In genomic region chr19:17266589-17266974, GRCh38 we compare ENCODE assay signal across 8 cellular contexts. TPM values are rescaled to one million over a fixed set of nuclear protein-coding genes. Genes with fewer than 3 reads are reported as not detected.
DNase-seq lines count a peak whose midpoint lies in the region; ATAC-seq and TF ChIP-seq lines count a peak whose summit lies in the region.

No MANE protein-coding gene starts in this region.

- peaks cover 16 to 20% of the 10 kb centered on the region in 2 experiments for H3K4me1 ChIP-seq in neutrophil (ENCODE audit: control insufficient read depth in 1 of 2, insufficient read depth in 1 of 2, low read depth in 1 of 2, low read length in 1 of 2)

- no peak for TF ChIP-seq CTCF in neutrophil (IDR thresholded peaks at IDR 0.05)

- peak overlapping the region; percentile 72 for H3K27ac Mint-ChIP-seq in activated T-helper 17 cell treated with anti-CD3 and anti-CD28 coated beads, Interleukin-2, amount 50 U/mL, for 72 hours

- no peaks in the 10 kb centered on the region for H3K27me3 ChIP-seq in neutrophil

- H3K36me3 ChIP-seq in neutrophil: peaks cover 6% of the 10 kb centered on the region

- no peaks in the 10 kb centered on the region for H3K9me3 ChIP-seq in neutrophil

- no peaks in the 10 kb centered on the region for H3K4me1 Mint-ChIP-seq in activated T-helper 17 cell treated with anti-CD3 and anti-CD28 coated beads, Interleukin-2, amount 50 U/mL, for 72 hours

- peak overlapping the region; percentile 68 to 87 for H3K4me3 ChIP-seq in neutrophil (ENCODE audit: low read depth in 1 of 2, low read length in 1 of 2)

- DNase-seq in A172 (ENCODE audit: low spot score) (no peak), kidney tubule cell (ENCODE audit: low spot score) (no peak)
- DNase-seq in activated CD4-positive, alpha-beta T cell treated with anti-CD3 and anti-CD28 coated beads, Interleukin-2, amount 50 U/mL, for 4 hours: no peak

- H3K9me3 Mint-ChIP-seq in activated T-helper 17 cell treated with anti-CD3 and anti-CD28 coated beads, Interleukin-2, amount 50 U/mL, for 72 hours: no peaks in the 10 kb centered on the region

- H3K4me3 Mint-ChIP-seq in activated T-helper 17 cell treated with anti-CD3 and anti-CD28 coated beads, Interleukin-2, amount 50 U/mL, for 72 hours: peak overlapping the region; percentile 90

- peak overlapping the region; percentile 75 for H3K27ac ChIP-seq in neutrophil

- TF ChIP-seq POLR2A in GM18526 (IDR thresholded peaks at IDR 0.05; ENCODE audit: extremely low read depth, insufficient read length): peak; percentile 45

- no peaks in the 10 kb centered on the region for H3K27me3 Mint-ChIP-seq in activated T-helper 17 cell treated with anti-CD3 and anti-CD28 coated beads, Interleukin-2, amount 50 U/mL, for 72 hours

- peaks cover 39% of the 10 kb centered on the region for H3K36me3 Mint-ChIP-seq in activated T-helper 17 cell treated with anti-CD3 and anti-CD28 coated beads, Interleukin-2, amount 50 U/mL, for 72 hours (ENCODE audit: low read depth)

- ATAC-seq in HG02973 (IDR thresholded peaks at IDR 0.05; ENCODE audit: unreplicated experiment): peak; percentile 3
- no peak for ATAC-seq in activated T-helper 17 cell treated with anti-CD3 and anti-CD28 coated beads, Interleukin-2, amount 50 U/mL, for 72 hours (replicated peaks)
- no peak for ATAC-seq in GM19397 (IDR thresholded peaks at IDR 0.05; ENCODE audit: unreplicated experiment)

RNA-seq across cellular contexts. Expression of gene BABAM1, which starts 0.7 kb away (rescaled TPM):
- total RNA-seq in activated T-helper 17 cell treated with anti-CD3 and anti-CD28 coated beads, Interleukin-2, amount 50 U/mL, for 72 hours: 100 to 1,000 TPM in 1 of 2 donors, 10 to 100 TPM in 1; 73.4 to 115 TPM
- 161 and 209 TPM in 2 replicates for total RNA-seq in A172 (2014; rRNA removed; shearing (Covaris generic))

RNA-seq across cellular contexts. Expression of gene USHBP1, which starts 2.0 kb away (rescaled TPM):
- total RNA-seq in activated T-helper 17 cell treated with anti-CD3 and anti-CD28 coated beads, Interleukin-2, amount 50 U/mL, for 72 hours: under 1 TPM; 0.26 to 0.48 TPM
- total RNA-seq in A172 (2014; rRNA removed; shearing (Covaris generic)): not detected in 2 replicates

RNA-seq across cellular contexts. Expression of gene ANKLE1, which starts 15.1 kb away (rescaled TPM):
- 10 to 100 TPM in 1 of 2 donors, 1 to 10 TPM in 1; 4.4 to 11.6 TPM for total RNA-seq in activated T-helper 17 cell treated with anti-CD3 and anti-CD28 coated beads, Interleukin-2, amount 50 U/mL, for 72 hours
- total RNA-seq in A172 (2014; rRNA removed; shearing (Covaris generic)): 0.24 and 0.60 TPM in 2 replicates

RNA-seq across cellular contexts. Expression of gene NR2F6, which starts 20.9 kb away (rescaled TPM):
- total RNA-seq in activated T-helper 17 cell treated with anti-CD3 and anti-CD28 coated beads, Interleukin-2, amount 50 U/mL, for 72 hours: 1 to 10 TPM; 6.8 to 9.2 TPM
- total RNA-seq in A172 (2014; rRNA removed; shearing (Covaris generic)): 54.5 and 70.9 TPM in 2 replicates

RNA-seq across cellular contexts. Expression of gene ABHD8, which starts 36.6 kb away (rescaled TPM):
- total RNA-seq in activated T-helper 17 cell treated with anti-CD3 and anti-CD28 coated beads, Interleukin-2, amount 50 U/mL, for 72 hours: 1 to 10 TPM; 8.0 to 8.5 TPM
- 20.7 and 31.1 TPM in 2 replicates for total RNA-seq in A172 (2014; rRNA removed; shearing (Covaris generic))
